23 cellular contexts compared by ENCODE assay signal in the genomic region with DNA sequence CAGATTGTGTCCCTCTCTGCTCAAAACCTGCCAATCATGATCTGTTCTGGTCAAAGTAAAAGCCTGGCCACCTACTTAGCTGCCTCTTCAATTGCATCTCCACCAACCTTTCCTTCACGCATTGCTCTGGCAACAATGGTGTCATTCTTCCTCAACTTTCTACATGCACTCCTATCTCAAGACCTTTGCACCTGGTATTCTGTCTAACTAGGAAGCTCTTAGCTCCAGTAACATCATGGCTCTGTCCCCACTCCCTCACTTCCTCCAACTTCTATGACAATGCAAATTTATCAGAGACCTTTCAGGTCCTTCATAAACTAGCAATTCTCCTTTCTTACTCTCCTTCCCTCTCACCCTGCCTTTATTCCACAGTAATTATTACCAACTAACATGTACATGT.
DNase-seq lines count a peak whose midpoint lies in the region; ATAC-seq, FAIRE-seq and TF ChIP-seq lines count a peak whose summit lies in the region.
"Had no signal": no experiment of that assay in that cellular context is flagged by ENCODE, and none has a peak within 500 bp of the region (broad histone marks: within the 10 kb centered on the region; RNA-seq: fewer than 3 reads in every experiment).

No MANE protein-coding gene starts in this region.

- no peak overlapping the region for H3K4me3 Mint-ChIP-seq in glutamatergic neuron (ENCODE audit: unreplicated experiment)
- H3K4me3 Mint-ChIP-seq: B cell; CD4-positive, alpha-beta T cell; CD8-positive, alpha-beta T cell had no signal

- TF ChIP-seq CTCF in HepG2 (CRISPR knock-in tag; IDR thresholded peaks at IDR 0.05) (no peak), right lobe of liver (IDR thresholded peaks at IDR 0.05) (no peak), glutamatergic neuron (IDR thresholded peaks at IDR 0.05; ENCODE audit: partially characterized antibody, unreplicated experiment) (no peak), mucosa of descending colon (IDR thresholded peaks at IDR 0.05) (no peak)

- H3K4me1 ChIP-seq in HepG2 (ENCODE audit: insufficient read depth, low read length) (no peaks in the 10 kb centered on the region), right lobe of liver (no peaks in the 10 kb centered on the region), mucosa of descending colon (ENCODE audit: low read depth) (peaks cover 3% of the 10 kb centered on the region)
- H3K4me1 ChIP-seq: A549; BLaER1 treated with 17β-estradiol and CSF1 and Interleukin-3, amounts not matched to agents 10 nM and 100 nM; Caco-2 had no signal

- no peak overlapping the region for H3K4me2 ChIP-seq in HepG2 (ENCODE audit: low read depth, low read length)
- H3K4me2 ChIP-seq: A549; BLaER1 treated with 17β-estradiol and CSF1 and Interleukin-3, amounts not matched to agents 10 nM and 100 nM had no signal

- no peak overlapping the region for H3K4me3 ChIP-seq in HepG2 (replicated peaks in 1 of 3; ENCODE audit: insufficient read depth in 1 of 3, low read depth in 2 of 3, low read length in 3 of 3)
- no peak overlapping the region for H3K4me3 ChIP-seq in right lobe of liver
- no peak overlapping the region for H3K4me3 ChIP-seq in mucosa of descending colon
- H3K4me3 ChIP-seq: A549; BLaER1 treated with 17β-estradiol and CSF1 and Interleukin-3, amounts not matched to agents 10 nM and 100 nM had no signal

- peaks cover 4% of the 10 kb centered on the region for H3K36me3 Mint-ChIP-seq in glutamatergic neuron (ENCODE audit: unreplicated experiment)
- H3K36me3 Mint-ChIP-seq: CD8-positive, alpha-beta T cell had no signal

- no peak for TF ChIP-seq POLR2A in HepG2 (IDR thresholded peaks at IDR 0.05; ENCODE audit: insufficient read depth in 1 of 2, low read depth in 2 of 2, low read length in 2 of 2)
- TF ChIP-seq POLR2A in right lobe of liver (IDR thresholded peaks at IDR 0.05): no peak

- ATAC-seq in HepG2: no peak
- ATAC-seq in right lobe of liver: no peak
- ATAC-seq in mucosa of descending colon: peak; percentile 60
- ATAC-seq in HG03039 (IDR thresholded peaks at IDR 0.05; ENCODE audit: unreplicated experiment): no peak
- ATAC-seq: A549; CD8-positive, alpha-beta T cell had no signal

- H2AFZ ChIP-seq in HepG2 (ENCODE audit: low read length): no peak overlapping the region

- intact Hi-C loops in HepG2 (cut with micrococcal nuclease; ENCODE audit: unreplicated experiment) (no loop called here), right lobe of liver (cut with DNase I) (no loop called here), mucosa of descending colon (cut with DNase I, micrococcal nuclease) (no loop called here)

- no peaks in the 10 kb centered on the region for H3K27me3 ChIP-seq in HepG2 (ENCODE audit: control insufficient read depth in 1 of 2, insufficient read depth in 2 of 2, low read length in 2 of 2)
- no peaks in the 10 kb centered on the region for H3K27me3 ChIP-seq in right lobe of liver
- H3K27me3 ChIP-seq: BLaER1 treated with 17β-estradiol and CSF1 and Interleukin-3, amounts not matched to agents 10 nM and 100 nM had no signal

- BruUV-seq in HepG2 (replicated peaks; lab: Mats Ljungman, UMichigan): no TSS peak

- peaks cover 1% of the 10 kb centered on the region for H3K9me3 Mint-ChIP-seq in glutamatergic neuron (ENCODE audit: unreplicated experiment)

- no peak for FAIRE-seq in HepG2 (lab: Jason Lieb, UNC)
- FAIRE-seq: A549, D721Med, G401.6, GM12891, GM19239 had no signal

- no peaks in the 10 kb centered on the region for H3K36me3 ChIP-seq in HepG2 (replicated peaks in 1 of 2; ENCODE audit: control insufficient read depth in 1 of 2, insufficient read depth in 2 of 2, low read length in 2 of 2)
- no peaks in the 10 kb centered on the region for H3K36me3 ChIP-seq in right lobe of liver
- no peaks in the 10 kb centered on the region for H3K36me3 ChIP-seq in mucosa of descending colon (ENCODE audit: low read depth)
- H3K36me3 ChIP-seq: BLaER1 treated with 17β-estradiol and CSF1 and Interleukin-3, amounts not matched to agents 10 nM and 100 nM had no signal

- no peaks in the 10 kb centered on the region for H4K20me1 ChIP-seq in HepG2 (ENCODE audit: insufficient read depth, low read length)
- H4K20me1 ChIP-seq: BLaER1 treated with 17β-estradiol and CSF1 and Interleukin-3, amounts not matched to agents 10 nM and 100 nM had no signal

- no peaks in the 10 kb centered on the region for H3K79me2 ChIP-seq in HepG2 (ENCODE audit: insufficient read depth, low read length)

- peaks cover 8% of the 10 kb centered on the region for H3K4me1 Mint-ChIP-seq in glutamatergic neuron (ENCODE audit: low read depth, unreplicated experiment)
- H3K4me1 Mint-ChIP-seq: B cell had no signal

- TF ChIP-seq RAD21 in HepG2 (CRISPR knock-in tag; IDR thresholded peaks at IDR 0.05): no peak

- no peaks in the 10 kb centered on the region for H3K9me3 ChIP-seq in HepG2 (ENCODE audit: low read length)
- H3K9me3 ChIP-seq in right lobe of liver: no peaks in the 10 kb centered on the region
- no peaks in the 10 kb centered on the region for H3K9me3 ChIP-seq in mucosa of descending colon
- H3K9me3 ChIP-seq: A549; BLaER1 treated with 17β-estradiol and CSF1 and Interleukin-3, amounts not matched to agents 10 nM and 100 nM; Caco-2 had no signal

- 5% methylated on average over 1 of the region's 1 CpG for WGBS in HepG2 (ENCODE audit: low lambda C conversion rate)
- WGBS in right lobe of liver (ENCODE audit: insufficient coverage, low coverage, low lambda C conversion rate, missing lambda C conversion rate): 73% methylated on average over 1 of the region's 1 CpG

- H3K27ac Mint-ChIP-seq in glutamatergic neuron (ENCODE audit: unreplicated experiment): peak overlapping the region; percentile 63
- H3K27ac Mint-ChIP-seq: B cell; CD4-positive, alpha-beta T cell; CD8-positive, alpha-beta T cell had no signal

- in situ Hi-C loops in HepG2 (cut with HindIII; ENCODE audit: extremely low pct_ligation_motif_present, low pct_unique_long_range_greater_than_20kb): no loop called here

- POLR2A ChIA-PET in HepG2 (lab: Yijun Ruan, JAX): no interaction called here

- no peak overlapping the region for H3K9ac ChIP-seq in HepG2 (ENCODE audit: insufficient read depth, low read depth, low read length)
- H3K9ac ChIP-seq: BLaER1 treated with 17β-estradiol and CSF1 and Interleukin-3, amounts not matched to agents 10 nM and 100 nM had no signal

- H3K27ac ChIP-seq in HepG2 (ENCODE audit: extremely low read length, insufficient read depth, low read length) (no peak overlapping the region), right lobe of liver (no peak overlapping the region)
- H3K27ac ChIP-seq: 22Rv1; A549; BLaER1 treated with 17β-estradiol and CSF1 and Interleukin-3, amounts not matched to agents 10 nM and 100 nM; C4-2B had no signal

- TF ChIP-seq EP300 in HepG2 (IDR thresholded peaks at IDR 0.05; ENCODE audit: low read depth in 2 of 2, low read length in 2 of 2) (no peak), HepG2 (CRISPR knock-in tag; IDR thresholded peaks at IDR 0.05; ENCODE audit: borderline replicate concordance) (no peak)

- peak; percentile 3 for DNase-seq in HepG2 (ENCODE audit: low spot score)
- no peak for DNase-seq in right lobe of liver
- no peak for DNase-seq in glutamatergic neuron
- no peak for DNase-seq in mucosa of descending colon
- no peak for DNase-seq in NCI-H345 (lab: John Stamatoyannopoulos, UW)
- DNase-seq in dedifferentiated amniotic fluid mesenchymal stem cell (ENCODE audit: extremely low spot score): no peak
- DNase-seq: AML-193; Caco-2; Calu3; CD4-positive, alpha-beta T cell; CD8-positive, alpha-beta T cell; DMS79 treated with DMSO at 0.1 percent for 48 hours; GF-D8 had no signal

- CTCF ChIA-PET in HepG2 (lab: Yijun Ruan, JAX; ENCODE audit: low intra/inter-chr PET ratio, low total read pairs): no interaction called here

- H3K27me3 Mint-ChIP-seq in glutamatergic neuron (ENCODE audit: unreplicated experiment): no peaks in the 10 kb centered on the region
- H3K27me3 Mint-ChIP-seq: B cell; CD4-positive, alpha-beta T cell had no signal

TF ChIP-seq in HepG2, 621 proteins besides CTCF, POLR2A, EP300 and RAD21 (continues in another document):
- TF ChIP-seq ATF7-NPFF (CRISPR knock-in tag; IDR thresholded peaks at IDR 0.05; ENCODE audit: low read depth) (no peak), BCL6 (CRISPR knock-in tag; IDR thresholded peaks at IDR 0.05) (no peak)
- TF ChIP-seq, protein P1, sequence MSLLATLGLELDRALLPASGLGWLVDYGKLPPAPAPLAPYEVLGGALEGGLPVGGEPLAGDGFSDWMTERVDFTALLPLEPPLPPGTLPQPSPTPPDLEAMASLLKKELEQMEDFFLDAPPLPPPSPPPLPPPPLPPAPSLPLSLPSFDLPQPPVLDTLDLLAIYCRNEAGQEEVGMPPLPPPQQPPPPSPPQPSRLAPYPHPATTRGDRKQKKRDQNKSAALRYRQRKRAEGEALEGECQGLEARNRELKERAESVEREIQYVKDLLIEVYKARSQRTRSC (CRISPR knock-in tag; IDR thresholded peaks at IDR 0.05; ENCODE audit: low read depth): no peak
